In genomic region chr3:168517514-168518071, GRCh38 we compare ENCODE assay signal across 11 cellular contexts.
A peak's percentile ranks its signal among the peaks of the same experiment; 100 is the strongest.
DNase-seq lines count a peak whose midpoint lies in the region; ATAC-seq, FAIRE-seq and TF ChIP-seq lines count a peak whose summit lies in the region.
"Had no signal": no experiment of that assay in that cellular context is flagged by ENCODE, and none has a peak within 500 bp of the region (broad histone marks: within the 10 kb centered on the region; RNA-seq: fewer than 3 reads in every experiment).

No MANE protein-coding gene starts in this region.

- DNase-seq in GM18507 (ENCODE audit: extremely low spot score, insufficient read length, low read depth) (no peak), NCI-H2227 (lab: John Stamatoyannopoulos, UW; ENCODE audit: unreplicated experiment) (peak; percentile 93), cerebellum (ENCODE audit: low spot score) (no peak)
- no peak for DNase-seq in activated CD8-positive, alpha-beta memory T cell treated with anti-CD3 and anti-CD28 coated beads, Interleukin-2, amount 50 U/mL, for 4 hours
- DNase-seq: amygdala, KBM-7, upper lobe of right lung had no signal

- no peaks in the 10 kb centered on the region for H3K36me3 ChIP-seq in HEK293 (ENCODE audit: control insufficient read depth in 2 of 2, insufficient read depth in 1 of 2, low read length in 2 of 2)
- no peaks in the 10 kb centered on the region for H3K36me3 ChIP-seq in liver (ENCODE audit: control insufficient read depth in 4 of 4, insufficient read depth in 3 of 4, low read depth in 1 of 4, low read length in 3 of 4)
- H3K36me3 ChIP-seq: upper lobe of right lung had no signal

- POLR2A ChIA-PET in HEK293 (lab: Yijun Ruan, JAX): no interaction called here

- TF ChIP-seq RAD21 in liver (IDR thresholded peaks at IDR 0.05): no peak

- WGBS in liver: 37% methylated on average over 11 of the region's 11 CpGs

- CTCF ChIA-PET in HEK293 (lab: Yijun Ruan, JAX): interaction anchor here (0.6 to 1.6 kb wide), 4 partner anchors 103 to 329 kb away, joined by 3 to 7 read pairs (median 4); no protein-coding TSS in a partner anchor

- H3K9me3 ChIP-seq in HEK293 (ENCODE audit: control insufficient read depth, insufficient read depth, low read depth, low read length) (no peaks in the 10 kb centered on the region), liver (ENCODE audit: control insufficient read depth in 4 of 4, low read length in 3 of 4) (no peaks in the 10 kb centered on the region)
- H3K9me3 ChIP-seq: upper lobe of right lung had no signal

- no peaks in the 10 kb centered on the region for H3K4me1 ChIP-seq in HEK293 (ENCODE audit: control insufficient read depth, insufficient read depth, low read length)
- peaks cover 0 to 8% (median 1%) of the 10 kb centered on the region in 4 donors for H3K4me1 ChIP-seq in liver (ENCODE audit: control insufficient read depth in 4 of 4, insufficient read depth in 4 of 4, low read length in 3 of 4)
- H3K4me1 ChIP-seq: parathyroid adenoma, upper lobe of right lung had no signal

- no peak overlapping the region for H3K9ac ChIP-seq in liver (ENCODE audit: low read depth in 1 of 2, low read length in 2 of 2)
- H3K9ac ChIP-seq: parathyroid adenoma had no signal

- no peak for ATAC-seq in GM18873 (IDR thresholded peaks at IDR 0.05; ENCODE audit: low FRiP score, unreplicated experiment)
- ATAC-seq: upper lobe of right lung had no signal

- peak; percentile 44 for FAIRE-seq in GM18507 (lab: Jason Lieb, UNC)

- TF ChIP-seq CTCF in HEK293 (tag by site-specific recombination; IDR thresholded peaks at IDR 0.05) (no peak), liver (IDR thresholded peaks at IDR 0.05; ENCODE audit: low read depth, low read length, missing input control) (no peak)

- H3K27ac ChIP-seq in HEK293 (ENCODE audit: extremely low read depth, low read depth, low read length): no peak overlapping the region
- H3K27ac ChIP-seq in liver (ENCODE audit: low read depth in 1 of 2, low read length in 2 of 2): peak overlapping the region; percentile 10 to 78
- H3K27ac ChIP-seq: parathyroid adenoma, upper lobe of right lung had no signal

- H3K4me3 ChIP-seq in HEK293 (ENCODE audit: low read depth, low read length) (no peak overlapping the region), liver (ENCODE audit: low read depth in 1 of 3, low read length in 3 of 3) (peak overlapping the region in 2 of 3 donors; percentile 9 to 61)
- H3K4me3 ChIP-seq: upper lobe of right lung had no signal

- no peaks in the 10 kb centered on the region for H3K27me3 ChIP-seq in liver (ENCODE audit: control insufficient read depth in 4 of 4, insufficient read depth in 4 of 4, low read length in 3 of 4)
- H3K27me3 ChIP-seq: upper lobe of right lung had no signal

TF ChIP-seq in HEK293, 187 proteins besides CTCF, POLR2A, EP300 and RAD21:
- TF ChIP-seq ZFHX2 (tag by site-specific recombination; conservative IDR thresholded peaks at IDR 0.05) (peak; percentile 32; the same call in 1 of the 2 replicates), ZNF747 (tag by site-specific recombination; IDR thresholded peaks at IDR 0.05) (no peak), ZNF146 (tag by site-specific recombination; IDR thresholded peaks at IDR 0.05) (no peak), EGR2 (tag by site-specific recombination; IDR thresholded peaks at IDR 0.05; ENCODE audit: low read depth) (peak; percentile 45)

TF ChIP-seq in liver, 16 proteins besides CTCF, POLR2A, EP300 and RAD21:
- peak; percentile 62 to 82 for TF ChIP-seq HNF4A (conservative IDR thresholded peaks at IDR 0.05)
- no peak for TF ChIP-seq FOXA2 (IDR thresholded peaks at IDR 0.05)
- TF ChIP-seq JUND (IDR thresholded peaks at IDR 0.05): no peak
- no peak for TF ChIP-seq FOXA1 (IDR thresholded peaks at IDR 0.05)
- TF ChIP-seq TAF1 (conservative IDR thresholded peaks at IDR 0.05): no peak
- peak; percentile 55 for TF ChIP-seq YY1 (IDR thresholded peaks at IDR 0.05)
- TF ChIP-seq GABPA (IDR thresholded peaks at IDR 0.05 in 1 of 2, conservative IDR thresholded peaks at IDR 0.05 in 1 of 2): no peak
- no peak for TF ChIP-seq EGR1 (IDR thresholded peaks at IDR 0.05; ENCODE audit: low read depth in 2 of 2)
- TF ChIP-seq SP1 (IDR thresholded peaks at IDR 0.05): no peak
- no peak for TF ChIP-seq HNF4G (IDR thresholded peaks at IDR 0.05)
